2 cellular contexts compared by ENCODE assay signal in genomic region chr9:37253377-37253937, GRCh38.
TF ChIP-seq lines count a peak whose summit lies in the region.

No MANE protein-coding gene starts in this region.

TF ChIP-seq in GM23338, 12 proteins besides CTCF, POLR2A, EP300 and RAD21 (continued from another document):
- no peak for TF ChIP-seq ZNF462 (CRISPR knock-in tag; IDR thresholded peaks at IDR 0.05)
- no peak for TF ChIP-seq NANOG (IDR thresholded peaks at IDR 0.05; ENCODE audit: borderline replicate concordance)
- no peak for TF ChIP-seq STAT1 (IDR thresholded peaks at IDR 0.05; ENCODE audit: unreplicated experiment)
- no peak for TF ChIP-seq ZNF331 (CRISPR knock-in tag; IDR thresholded peaks at IDR 0.05; ENCODE audit: low read depth)
- no peak for TF ChIP-seq CREB1 (CRISPR knock-in tag; IDR thresholded peaks at IDR 0.05; ENCODE audit: low read depth)

TF ChIP-seq in H1, 55 proteins besides CTCF, POLR2A, EP300 and RAD21 (continued from another document):
- peak; percentile 63 for TF ChIP-seq USF2 (IDR thresholded peaks at IDR 0.05; ENCODE audit: low read length)
